ENCODE assay signal across 11 cellular contexts in genomic region chr17:71828182-71828596, GRCh38.
DNase-seq lines count a peak whose midpoint lies in the region; ATAC-seq lines count a peak whose summit lies in the region.
"Had no signal": no experiment of that assay in that cellular context is flagged by ENCODE, and none has a peak within 500 bp of the region (broad histone marks: within the 10 kb centered on the region; RNA-seq: fewer than 3 reads in every experiment).

No MANE protein-coding gene starts in this region.

- H3K4me1 Mint-ChIP-seq in T-helper 2 cell treated with Interferon-gamma antibody and Interleukin-4, amounts not matched to agents 5 μg/mL and 100 μg/mL, for 36 hours (ENCODE audit: low read depth) = no peaks in the 10 kb centered on the region

- no peaks in the 10 kb centered on the region for H3K27me3 Mint-ChIP-seq in T-helper 2 cell treated with Interferon-gamma antibody and Interleukin-4, amounts not matched to agents 5 μg/mL and 100 μg/mL, for 36 hours (ENCODE audit: low read depth)

- peaks cover 5% of the 10 kb centered on the region for H3K9me3 Mint-ChIP-seq in T-helper 2 cell treated with Interferon-gamma antibody and Interleukin-4, amounts not matched to agents 5 μg/mL and 100 μg/mL, for 36 hours

- DNase-seq in HT1080 (ENCODE audit: low read depth) (peak; percentile 3), NCI-H748 (lab: John Stamatoyannopoulos, UW; ENCODE audit: unreplicated experiment) (peak; percentile 98), foreskin melanocyte (peak; percentile 95), retina (peak; percentile 91), DMS114 treated with DMSO at 0.1 percent for 48 hours (lab: John Stamatoyannopoulos, UW; ENCODE audit: unreplicated experiment) (no peak)
- no peak for DNase-seq in T-helper 2 cell treated with Interferon-gamma antibody and Interleukin-4, amounts not matched to agents 5 μg/mL and 100 μg/mL, for 36 hours (ENCODE audit: low spot score)
- DNase-seq: activated naive CD4-positive, alpha-beta T cell treated with anti-CD3 and anti-CD28 coated beads, Interleukin-2, amount 50 U/mL, for 16 hours; NCI-H510A treated with DMSO at 0.1 percent for 48 hours had no signal

- no peak overlapping the region for H3K4me3 Mint-ChIP-seq in T-helper 2 cell treated with Interferon-gamma antibody and Interleukin-4, amounts not matched to agents 5 μg/mL and 100 μg/mL, for 36 hours

- ATAC-seq in GM21786 (IDR thresholded peaks at IDR 0.05; ENCODE audit: unreplicated experiment) = no peak
- no peak for ATAC-seq in HG03457 (IDR thresholded peaks at IDR 0.05; ENCODE audit: unreplicated experiment)
- ATAC-seq: gastroesophageal sphincter had no signal

- no peaks in the 10 kb centered on the region for H3K36me3 Mint-ChIP-seq in T-helper 2 cell treated with Interferon-gamma antibody and Interleukin-4, amounts not matched to agents 5 μg/mL and 100 μg/mL, for 36 hours (ENCODE audit: low read depth)

- H3K27ac Mint-ChIP-seq in T-helper 2 cell treated with Interferon-gamma antibody and Interleukin-4, amounts not matched to agents 5 μg/mL and 100 μg/mL, for 36 hours = no peak overlapping the region

Comparison
In these comparisons a context has a peak if more than half of its experiments do, and no peak if none do; other contexts are left out.
1. DNase-seq: peak in HT1080 (single experiment), NCI-H748 (single experiment), foreskin melanocyte (single experiment) and retina (single experiment); none in T-helper 2 cell treated with Interferon-gamma antibody and Interleukin-4, amounts not matched to agents 5 μg/mL and 100 μg/mL, for 36 hours (single experiment) and DMS114 treated with DMSO at 0.1 percent for 48 hours (single experiment).